ENCODE assay signal across 24 cellular contexts in the genomic region with DNA sequence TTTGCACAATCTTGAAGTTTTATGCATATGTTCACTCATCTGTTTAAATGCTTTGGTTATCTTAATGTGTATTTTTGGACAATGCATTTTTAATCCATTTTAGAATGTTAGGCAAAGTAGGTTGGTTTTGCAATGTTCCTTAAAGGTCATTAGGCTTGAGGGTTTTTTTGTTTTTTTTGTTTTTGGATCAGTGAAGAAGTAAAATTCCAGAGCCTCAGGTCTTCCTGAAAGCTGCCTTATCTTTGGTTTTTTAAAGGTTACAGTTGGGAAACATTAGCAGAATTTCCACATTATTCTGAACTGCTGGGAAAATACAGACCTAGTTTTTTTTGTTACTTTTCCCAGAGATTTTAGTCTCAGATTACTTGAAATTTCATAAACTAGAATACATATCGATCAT. TPM values are rescaled to one million over a fixed set of nuclear protein-coding genes. Genes with fewer than 3 reads are reported as not detected.
DNase-seq lines count a peak whose midpoint lies in the region; ATAC-seq, FAIRE-seq and TF ChIP-seq lines count a peak whose summit lies in the region.
"Had no signal": no experiment of that assay in that cellular context is flagged by ENCODE, and none has a peak within 500 bp of the region (broad histone marks: within the 10 kb centered on the region; RNA-seq: fewer than 3 reads in every experiment).

No MANE protein-coding gene starts in this region.

- POLR2A ChIA-PET in endothelial cell of umbilical vein (lab: Charles Lee) = no interaction called here

- peaks cover 87% of the 10 kb centered on the region for H3K4me1 ChIP-seq in OCI-LY3 (ENCODE audit: low read length)
- H3K4me1 ChIP-seq in endothelial cell of umbilical vein (ENCODE audit: control insufficient read depth, extremely low read depth, insufficient read depth, low read length) = peaks cover 11% of the 10 kb centered on the region
- H3K4me1 ChIP-seq in thyroid gland = peaks cover 59 to 72% of the 10 kb centered on the region in 2 donors

- 84 to 90% methylated on average over 1 of the region's 1 CpG for WGBS in thyroid gland, 2 donors

- CTCF ChIA-PET in endothelial cell of umbilical vein (lab: Charles Lee) = interaction anchor here (1.4 kb wide), 1 partner anchor 12 kb away, joined by 3 read pairs; no protein-coding TSS in a partner anchor

- TF ChIP-seq POLR2A in endothelial cell of umbilical vein (IDR thresholded peaks at IDR 0.05; ENCODE audit: low read depth, low read length) (no peak), thyroid gland (IDR thresholded peaks at IDR 0.05) (no peak)

- peaks cover 98% of the 10 kb centered on the region for H3K79me2 ChIP-seq in OCI-LY3 (ENCODE audit: low read length)
- H3K79me2 ChIP-seq in endothelial cell of umbilical vein (ENCODE audit: control insufficient read depth, insufficient read depth, low read length) = peaks cover 3% of the 10 kb centered on the region

- intact Hi-C loops in endothelial cell of umbilical vein (cut with micrococcal nuclease) = no loop called here
- intact Hi-C loops in thyroid gland (cut with DNase I) = no loop called here

- no peaks in the 10 kb centered on the region for H3K27me3 ChIP-seq in OCI-LY3 (ENCODE audit: low read depth, low read length)
- no peaks in the 10 kb centered on the region for H3K27me3 ChIP-seq in endothelial cell of umbilical vein (ENCODE audit: control insufficient read depth in 2 of 2, insufficient read depth in 2 of 2, low read length in 2 of 2)
- H3K27me3 ChIP-seq in thyroid gland = no peaks in the 10 kb centered on the region
- H3K27me3 ChIP-seq: brain microvascular endothelial cell, SJSA1 had no signal

- peak overlapping the region; percentile 96 for H3K27ac ChIP-seq in OCI-LY3 (ENCODE audit: low read length)
- H3K27ac ChIP-seq in endothelial cell of umbilical vein (ENCODE audit: insufficient read depth, low read depth, low read length) = no peak overlapping the region
- peak overlapping the region; percentile 47 to 59 (median 58) for H3K27ac ChIP-seq in thyroid gland
- H3K27ac ChIP-seq: brain microvascular endothelial cell, SJSA1 had no signal

- H3K4me3 ChIP-seq in OCI-LY3 (ENCODE audit: low read length) = peak overlapping the region; percentile 72
- no peak overlapping the region for H3K4me3 ChIP-seq in endothelial cell of umbilical vein (replicated peaks in 1 of 3; ENCODE audit: insufficient read depth in 1 of 3, low read depth in 1 of 3, low read length in 3 of 3)
- H3K4me3 ChIP-seq in thyroid gland (replicated peaks in 1 of 3) = no peak overlapping the region
- H3K4me3 ChIP-seq: SJSA1 had no signal

- peaks cover 50% of the 10 kb centered on the region for H3K4me1 Mint-ChIP-seq in activated naive CD8-positive, alpha-beta T cell (ENCODE audit: low read depth)
- H3K4me1 Mint-ChIP-seq in activated naive CD8-positive, alpha-beta T cell treated with anti-CD3 and anti-CD28 coated beads for 36 hours = peaks cover 52% of the 10 kb centered on the region

- peak overlapping the region; percentile 50 for H3K27ac Mint-ChIP-seq in activated naive CD8-positive, alpha-beta T cell
- no peak overlapping the region for H3K27ac Mint-ChIP-seq in activated naive CD8-positive, alpha-beta T cell treated with anti-CD3 and anti-CD28 coated beads for 36 hours
- H3K27ac Mint-ChIP-seq: activated naive CD4-positive, alpha-beta T cell treated with anti-CD3 and anti-CD28 coated beads, Interleukin-2, amount 50 U/mL, for 72 hours had no signal

- H3K9ac ChIP-seq in OCI-LY3 (ENCODE audit: low read length) (peak overlapping the region; percentile 91), endothelial cell of umbilical vein (replicated peaks; ENCODE audit: extremely low read depth, insufficient read depth, low read length) (no peak overlapping the region)

- H4K20me1 ChIP-seq in OCI-LY3 (ENCODE audit: insufficient read depth, low read length) (peaks cover 20% of the 10 kb centered on the region; the same call in 1 of the 2 replicates), endothelial cell of umbilical vein (replicated peaks; ENCODE audit: control insufficient read depth, extremely low read depth, insufficient read depth, low read length) (no peaks in the 10 kb centered on the region)

- FAIRE-seq in endothelial cell of umbilical vein (lab: Jason Lieb, UNC) = no peak

- H3K36me3 ChIP-seq in OCI-LY3 (replicated peaks; ENCODE audit: low read depth, low read length) (peaks cover 22% of the 10 kb centered on the region), endothelial cell of umbilical vein (ENCODE audit: control insufficient read depth in 2 of 2, extremely low read depth in 1 of 2, insufficient read depth in 2 of 2, low read length in 2 of 2) (no peaks in the 10 kb centered on the region), thyroid gland (no peaks in the 10 kb centered on the region)
- H3K36me3 ChIP-seq: brain microvascular endothelial cell had no signal

- peaks cover 8% of the 10 kb centered on the region for H3K36me3 Mint-ChIP-seq in activated naive CD8-positive, alpha-beta T cell
- H3K36me3 Mint-ChIP-seq in activated naive CD8-positive, alpha-beta T cell treated with anti-CD3 and anti-CD28 coated beads for 36 hours = peaks cover 33% of the 10 kb centered on the region

- no peak for ATAC-seq in GM19467 (IDR thresholded peaks at IDR 0.05; ENCODE audit: unreplicated experiment)
- no peak for ATAC-seq in left lobe of liver
- ATAC-seq: activated naive CD4-positive, alpha-beta T cell treated with anti-CD3 and anti-CD28 coated beads, Interleukin-2, amount 50 U/mL, for 72 hours; left ventricle myocardium superior; PC-3 had no signal

- no peaks in the 10 kb centered on the region for H3K9me3 ChIP-seq in OCI-LY3 (ENCODE audit: insufficient read depth, low read length)
- H3K9me3 ChIP-seq in endothelial cell of umbilical vein (replicated peaks; ENCODE audit: control insufficient read depth, insufficient read depth, low read length) = no peaks in the 10 kb centered on the region
- no peaks in the 10 kb centered on the region for H3K9me3 ChIP-seq in thyroid gland
- H3K9me3 ChIP-seq: SJSA1 had no signal

- TF ChIP-seq CTCF in OCI-LY3 (IDR thresholded peaks at IDR 0.05; ENCODE audit: low read depth, low read length) = no peak
- TF ChIP-seq CTCF in endothelial cell of umbilical vein (IDR thresholded peaks at IDR 0.05; ENCODE audit: extremely low read depth in 1 of 2, insufficient read depth in 1 of 2, low read depth in 1 of 2, low read length in 2 of 2) = no peak
- TF ChIP-seq CTCF in thyroid gland (IDR thresholded peaks at IDR 0.05) = no peak

- no peak overlapping the region for H2AFZ ChIP-seq in OCI-LY3 (ENCODE audit: low read depth, low read length)
- no peak overlapping the region for H2AFZ ChIP-seq in endothelial cell of umbilical vein (ENCODE audit: low read depth, low read length)

- peak overlapping the region; percentile 87 for H3K4me2 ChIP-seq in OCI-LY3 (ENCODE audit: low read length)
- no peak overlapping the region for H3K4me2 ChIP-seq in endothelial cell of umbilical vein (ENCODE audit: insufficient read depth, low read length)

- H3K9me1 ChIP-seq in endothelial cell of umbilical vein (replicated peaks; ENCODE audit: control insufficient read depth, extremely low read depth, insufficient read depth, low read length) = no peaks in the 10 kb centered on the region

- H3K27me3 Mint-ChIP-seq in activated naive CD8-positive, alpha-beta T cell = no peaks in the 10 kb centered on the region
- H3K27me3 Mint-ChIP-seq in activated naive CD8-positive, alpha-beta T cell treated with anti-CD3 and anti-CD28 coated beads for 36 hours = no peaks in the 10 kb centered on the region
- H3K27me3 Mint-ChIP-seq: dendritic cell treated with granulocyte-macrophage colony-stimulating factor and Interleukin-4, amounts not matched to agents 40 ng/mL and 50 ng/mL, for 4 days had no signal

- no peak for DNase-seq in activated naive CD8-positive, alpha-beta T cell treated with anti-CD3 and anti-CD28 coated beads for 36 hours
- peak; percentile 9 for DNase-seq in endothelial cell of umbilical vein (ENCODE audit: low read depth, low spot score)
- DNase-seq in thyroid gland = no peak
- no peak for DNase-seq in T-helper 2 cell
- no peak for DNase-seq in left lobe of liver (ENCODE audit: low spot score)
- DNase-seq: activated CD4-positive, alpha-beta T cell treated with anti-CD3 and anti-CD28 coated beads for 4 hours; brain microvascular endothelial cell; DMS79 treated with DMSO at 0.1 percent for 48 hours; glutamatergic neuron; Kasumi-1; left ventricle myocardium superior; NCI-H1092 treated with DMSO at 0.1 percent for 48 hours; NCI-H526 treated with DMSO at 0.1 percent for 48 hours; nucleus accumbens; PC-3; stimulated activated CD4-positive, alpha-beta T cell treated with anti-CD3 and anti-CD28 coated beads, Interleukin-15, amount 100 ng/mL, for 24 hours; stimulated activated naive CD4-positive, alpha-beta T cell; trophoblast cell had no signal

- no peak overlapping the region for H3K4me3 Mint-ChIP-seq in activated naive CD8-positive, alpha-beta T cell
- H3K4me3 Mint-ChIP-seq in activated naive CD8-positive, alpha-beta T cell treated with anti-CD3 and anti-CD28 coated beads for 36 hours = no peak overlapping the region
- H3K4me3 Mint-ChIP-seq: dendritic cell treated with granulocyte-macrophage colony-stimulating factor and Interleukin-4, amounts not matched to agents 40 ng/mL and 50 ng/mL, for 4 days had no signal

- no TSS peak for BruUV-seq in endothelial cell of umbilical vein (replicated peaks; lab: Mats Ljungman, UMichigan)

- no peaks in the 10 kb centered on the region for H3K9me3 Mint-ChIP-seq in activated naive CD8-positive, alpha-beta T cell (ENCODE audit: low read depth)
- no peaks in the 10 kb centered on the region for H3K9me3 Mint-ChIP-seq in activated naive CD8-positive, alpha-beta T cell treated with anti-CD3 and anti-CD28 coated beads for 36 hours
- H3K9me3 Mint-ChIP-seq: activated naive CD4-positive, alpha-beta T cell treated with anti-CD3 and anti-CD28 coated beads, Interleukin-2, amount 50 U/mL, for 72 hours; dendritic cell treated with granulocyte-macrophage colony-stimulating factor and Interleukin-4, amounts not matched to agents 40 ng/mL and 50 ng/mL, for 4 days had no signal

- dilution Hi-C loops in endothelial cell of umbilical vein (cut with MboI; ENCODE audit: extremely low pct_ligation_motif_present, low sequenced_read_pairs) = no loop called here

TF ChIP-seq in endothelial cell of umbilical vein, 7 proteins besides CTCF, POLR2A, EP300 and RAD21 (continues in another document):
- TF ChIP-seq JUN (IDR thresholded peaks at IDR 0.05; ENCODE audit: borderline replicate concordance, insufficient read depth, insufficient read length, low read depth) = no peak

RNA-seq across cellular contexts. Expression of a gene that starts 12.9 kb away (rescaled TPM):
- 10 to 100 TPM; 55.9 to 57.1 TPM for total RNA-seq in activated naive CD8-positive, alpha-beta T cell treated with anti-CD3 and anti-CD28 coated beads for 36 hours
- total RNA-seq in endothelial cell of umbilical vein (13.7 and 14.2 TPM in 2 replicates), thyroid gland (10 to 100 TPM; 50.3 to 89.5 (median 58.1) TPM), left lobe of liver (8.0 TPM)
- polyA plus RNA-seq in endothelial cell of umbilical vein = 4.0 and 6.5 TPM in 2 replicates
- 7.1 and 8.2 TPM in 2 replicates for polyA plus RNA-seq in endothelial cell of umbilical vein (2011; cell fraction: cytosol; rRNA removed)
- 5.5 and 6.9 TPM in 2 replicates for polyA plus RNA-seq in endothelial cell of umbilical vein (2011; cell fraction: nucleus; rRNA removed)
- polyA plus RNA-seq in endothelial cell of umbilical vein (2012) = 7.8 and 13.1 TPM in 2 replicates
- 20.1 and 26.7 TPM in 2 replicates for polyA minus RNA-seq in endothelial cell of umbilical vein
- polyA minus RNA-seq in endothelial cell of umbilical vein (2011; cell fraction: cytosol; rRNA and poly(A)+ RNA removed) = 27.8 TPM
- 7.7 and 16.2 TPM in 2 replicates for polyA minus RNA-seq in endothelial cell of umbilical vein (2011; cell fraction: nucleus; rRNA and poly(A)+ RNA removed)
